ENCODE assay signal across 20 cellular contexts in the genomic region with DNA sequence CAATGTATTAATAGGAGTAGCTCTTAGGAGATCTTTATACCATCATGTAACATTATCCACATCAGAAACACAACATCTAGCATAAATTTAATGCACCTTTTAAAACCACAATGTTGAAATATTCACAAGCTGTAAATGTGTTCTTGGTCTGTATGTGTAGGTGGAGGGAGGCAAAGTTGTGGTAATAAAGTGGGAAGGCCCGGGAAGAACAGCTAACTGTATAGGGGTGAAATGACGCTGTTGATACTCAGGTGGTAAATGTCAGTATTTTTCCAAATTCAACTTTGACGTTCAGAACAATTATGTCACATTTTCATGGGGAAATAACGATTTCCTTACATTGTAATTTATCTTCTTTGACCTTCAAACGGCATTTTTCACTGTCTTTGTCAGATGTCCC.
DNase-seq lines count a peak whose midpoint lies in the region; ATAC-seq lines count a peak whose summit lies in the region.
"Had no signal": no experiment of that assay in that cellular context is flagged by ENCODE, and none has a peak within 500 bp of the region (broad histone marks: within the 10 kb centered on the region; RNA-seq: fewer than 3 reads in every experiment).

No MANE protein-coding gene starts in this region.

- peaks cover 30% of the 10 kb centered on the region for H3K27me3 Mint-ChIP-seq in T-helper 1 cell treated with Interleukin-12 subunit alpha and Interleukin-12 subunit beta and Interleukin-4 antibody, amounts not matched to agents 30 μg/mL and 1 μg/mL, for 36 hours (ENCODE audit: low read depth)
- H3K27me3 Mint-ChIP-seq in activated T-cell treated with anti-CD3 and anti-CD28 coated beads, Interleukin-2, amount 50 U/mL, for 72 hours (ENCODE audit: low read depth): peaks cover 40% of the 10 kb centered on the region
- H3K27me3 Mint-ChIP-seq in activated naive CD8-positive, alpha-beta T cell: peaks cover 2% of the 10 kb centered on the region
- peaks cover 26% of the 10 kb centered on the region for H3K27me3 Mint-ChIP-seq in stimulated activated naive CD8-positive, alpha-beta T cell treated with anti-CD3 and anti-CD28 coated beads, Interleukin-15, Interleukin-2, amounts not matched to agents 100 ng/mL and 50 ng/mL, for 24 hours

- H3K4me3 Mint-ChIP-seq in T-helper 1 cell treated with Interleukin-12 subunit alpha and Interleukin-12 subunit beta and Interleukin-4 antibody, amounts not matched to agents 30 μg/mL and 1 μg/mL, for 36 hours: no peak overlapping the region
- peak overlapping the region; percentile 31 to 47 for H3K4me3 Mint-ChIP-seq in activated T-cell treated with anti-CD3 and anti-CD28 coated beads, Interleukin-2, amount 50 U/mL, for 72 hours
- H3K4me3 Mint-ChIP-seq in activated naive CD8-positive, alpha-beta T cell: peak overlapping the region; percentile 2
- peak overlapping the region; percentile 51 for H3K4me3 Mint-ChIP-seq in stimulated activated naive CD8-positive, alpha-beta T cell treated with anti-CD3 and anti-CD28 coated beads, Interleukin-15, Interleukin-2, amounts not matched to agents 100 ng/mL and 50 ng/mL, for 24 hours

- peak; percentile 49 to 50 for ATAC-seq in activated T-cell treated with anti-CD3 and anti-CD28 coated beads, Interleukin-2, amount 50 U/mL, for 72 hours (replicated peaks in 1 of 2)
- ATAC-seq: Right ventricle myocardium inferior had no signal

- H3K4me1 Mint-ChIP-seq in T-helper 1 cell treated with Interleukin-12 subunit alpha and Interleukin-12 subunit beta and Interleukin-4 antibody, amounts not matched to agents 30 μg/mL and 1 μg/mL, for 36 hours (ENCODE audit: low read depth): peaks cover 16% of the 10 kb centered on the region
- peaks cover 40% of the 10 kb centered on the region for H3K4me1 Mint-ChIP-seq in activated T-cell treated with anti-CD3 and anti-CD28 coated beads, Interleukin-2, amount 50 U/mL, for 72 hours (ENCODE audit: low read depth)
- H3K4me1 Mint-ChIP-seq in activated naive CD8-positive, alpha-beta T cell (ENCODE audit: low read depth): peaks cover 24% of the 10 kb centered on the region
- H3K4me1 Mint-ChIP-seq in stimulated activated naive CD8-positive, alpha-beta T cell treated with anti-CD3 and anti-CD28 coated beads, Interleukin-15, Interleukin-2, amounts not matched to agents 100 ng/mL and 50 ng/mL, for 24 hours (ENCODE audit: low read depth): peaks cover 44% of the 10 kb centered on the region

- H3K9me3 Mint-ChIP-seq in T-helper 1 cell treated with Interleukin-12 subunit alpha and Interleukin-12 subunit beta and Interleukin-4 antibody, amounts not matched to agents 30 μg/mL and 1 μg/mL, for 36 hours: no peaks in the 10 kb centered on the region
- H3K9me3 Mint-ChIP-seq in activated T-cell treated with anti-CD3 and anti-CD28 coated beads, Interleukin-2, amount 50 U/mL, for 72 hours: no peaks in the 10 kb centered on the region
- H3K9me3 Mint-ChIP-seq in activated naive CD8-positive, alpha-beta T cell (ENCODE audit: low read depth): no peaks in the 10 kb centered on the region
- H3K9me3 Mint-ChIP-seq in stimulated activated naive CD8-positive, alpha-beta T cell treated with anti-CD3 and anti-CD28 coated beads, Interleukin-15, Interleukin-2, amounts not matched to agents 100 ng/mL and 50 ng/mL, for 24 hours: peaks cover 5% of the 10 kb centered on the region
- H3K9me3 Mint-ChIP-seq: CD4-positive, alpha-beta memory T cell had no signal

- no peaks in the 10 kb centered on the region for H3K36me3 Mint-ChIP-seq in T-helper 1 cell treated with Interleukin-12 subunit alpha and Interleukin-12 subunit beta and Interleukin-4 antibody, amounts not matched to agents 30 μg/mL and 1 μg/mL, for 36 hours (ENCODE audit: low read depth)
- no peaks in the 10 kb centered on the region for H3K36me3 Mint-ChIP-seq in activated T-cell treated with anti-CD3 and anti-CD28 coated beads, Interleukin-2, amount 50 U/mL, for 72 hours (ENCODE audit: insufficient read depth in 2 of 2)
- H3K36me3 Mint-ChIP-seq in activated naive CD8-positive, alpha-beta T cell: no peaks in the 10 kb centered on the region
- no peaks in the 10 kb centered on the region for H3K36me3 Mint-ChIP-seq in stimulated activated naive CD8-positive, alpha-beta T cell treated with anti-CD3 and anti-CD28 coated beads, Interleukin-15, Interleukin-2, amounts not matched to agents 100 ng/mL and 50 ng/mL, for 24 hours (ENCODE audit: low read depth)
- H3K36me3 Mint-ChIP-seq: CD4-positive, alpha-beta memory T cell had no signal

- H3K27ac Mint-ChIP-seq in T-helper 1 cell treated with Interleukin-12 subunit alpha and Interleukin-12 subunit beta and Interleukin-4 antibody, amounts not matched to agents 30 μg/mL and 1 μg/mL, for 36 hours: peak overlapping the region; percentile 37
- H3K27ac Mint-ChIP-seq in activated T-cell treated with anti-CD3 and anti-CD28 coated beads, Interleukin-2, amount 50 U/mL, for 72 hours: peak overlapping the region; percentile 12
- peak overlapping the region; percentile 78 for H3K27ac Mint-ChIP-seq in activated naive CD8-positive, alpha-beta T cell
- H3K27ac Mint-ChIP-seq in stimulated activated naive CD8-positive, alpha-beta T cell treated with anti-CD3 and anti-CD28 coated beads, Interleukin-15, Interleukin-2, amounts not matched to agents 100 ng/mL and 50 ng/mL, for 24 hours: peak overlapping the region; percentile 85

- DNase-seq in T-helper 1 cell (no peak), DMS79 (lab: John Stamatoyannopoulos, UW) (no peak), COLO668 (lab: John Stamatoyannopoulos, UW; ENCODE audit: unreplicated experiment) (no peak)
- DNase-seq in activated T-cell treated with anti-CD3 and anti-CD28 coated beads, Interleukin-2, amount 50 U/mL, for 72 hours: no peak
- no peak for DNase-seq in activated T-cell treated with anti-CD3 and anti-CD28 coated beads, Interleukin-2, amount 50 U/mL, for 1 hour
- DNase-seq: ACHN, Calu3, DMS153, GF-D8, MV-4-11, NCI-H1105 treated with DMSO at 0.1 percent for 48 hours, NCI-H1694, NCI-H2081 treated with DMSO at 0.1 percent for 48 hours, NCI-H2171 treated with DMSO at 0.1 percent for 48 hours, NCI-H446 had no signal

Comparison
In these comparisons a context has a peak if more than half of its experiments do, and no peak if none do; other contexts are left out.
1. H3K27ac Mint-ChIP-seq: peak in every context shown above with its lines; median percentile 85 in stimulated activated naive CD8-positive, alpha-beta T cell treated with anti-CD3 and anti-CD28 coated beads, Interleukin-15, Interleukin-2, amounts not matched to agents 100 ng/mL and 50 ng/mL, for 24 hours; 78 in activated naive CD8-positive, alpha-beta T cell; 37 in T-helper 1 cell treated with Interleukin-12 subunit alpha and Interleukin-12 subunit beta and Interleukin-4 antibody, amounts not matched to agents 30 μg/mL and 1 μg/mL, for 36 hours; 12 in activated T-cell treated with anti-CD3 and anti-CD28 coated beads, Interleukin-2, amount 50 U/mL, for 72 hours.